In the genomic region with DNA sequence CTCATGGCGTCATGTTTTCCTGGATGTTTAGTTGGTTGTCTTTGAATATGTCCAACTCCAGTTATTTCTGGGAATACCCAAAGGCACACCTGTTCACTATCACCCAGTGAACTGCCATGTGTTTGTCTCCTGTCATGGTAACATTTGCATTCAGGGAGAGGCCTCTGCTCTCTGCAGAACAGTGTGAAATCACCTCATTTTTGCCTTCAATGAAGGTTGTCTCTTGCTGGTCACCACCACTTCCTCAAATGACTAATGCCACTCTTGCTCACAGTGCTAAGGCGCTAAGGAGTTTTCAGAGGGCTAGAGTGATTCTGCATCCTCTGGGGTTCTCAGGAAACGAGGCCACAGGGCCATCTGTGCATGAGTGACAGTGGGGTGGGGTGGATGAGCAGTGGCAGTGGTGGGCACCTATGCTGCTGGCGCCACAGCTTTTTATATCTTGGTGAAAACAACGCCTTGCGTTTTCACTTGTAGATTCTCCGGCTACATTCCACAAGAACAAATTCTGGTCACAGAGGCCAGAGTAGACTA, we compare ENCODE assay signal across 9 cellular contexts.
DNase-seq lines count a peak whose midpoint lies in the region; ATAC-seq and TF ChIP-seq lines count a peak whose summit lies in the region.
"Had no signal": no experiment of that assay in that cellular context is flagged by ENCODE, and none has a peak within 500 bp of the region (broad histone marks: within the 10 kb centered on the region; RNA-seq: fewer than 3 reads in every experiment).

No MANE protein-coding gene starts in this region.

- ATAC-seq in GM19351 (IDR thresholded peaks at IDR 0.05; ENCODE audit: unreplicated experiment), result peak; percentile 83
- ATAC-seq in HG03442 (IDR thresholded peaks at IDR 0.05; ENCODE audit: unreplicated experiment), result peak; percentile 74

- TF ChIP-seq POLR2A in uterus (IDR thresholded peaks at IDR 0.05), result no peak

- H3K27ac Mint-ChIP-seq in brain, result peak overlapping the region in 3 of 5 experiments; percentile 73 to 91 (median 89)
- peak overlapping the region; percentile 98 for H3K27ac Mint-ChIP-seq in nephron progenitor cell

- H3K4me2 ChIP-seq in BLaER1, result peak overlapping the region; percentile 92

- H3K4me1 Mint-ChIP-seq in brain (peaks cover 29% of the 10 kb centered on the region), nephron progenitor cell (peaks cover 73% of the 10 kb centered on the region)

- H3K36me3 Mint-ChIP-seq in brain (no peaks in the 10 kb centered on the region), nephron progenitor cell (ENCODE audit: low read depth) (no peaks in the 10 kb centered on the region)

- peaks cover 4% of the 10 kb centered on the region for H3K9me3 ChIP-seq in BLaER1
- H3K9me3 ChIP-seq in uterus, result no peaks in the 10 kb centered on the region
- H3K9me3 ChIP-seq: neutrophil had no signal

- H3K4me1 ChIP-seq in BLaER1, result peaks cover 55% of the 10 kb centered on the region
- H3K4me1 ChIP-seq in uterus, result peaks cover 5 to 8% of the 10 kb centered on the region in 2 donors

- intact Hi-C loops in uterus (cut with DNase I; ENCODE audit: low total_unique reads), result no loop called here

- TF ChIP-seq CTCF in brain (conservative IDR thresholded peaks at IDR 0.05) (no peak), nephron progenitor cell (IDR thresholded peaks at IDR 0.05) (no peak), uterus (IDR thresholded peaks at IDR 0.05) (no peak)

- H3K27ac ChIP-seq in BLaER1 (peak overlapping the region; percentile 82), uterus (peak overlapping the region; percentile 81 to 84)
- H3K27ac ChIP-seq: neutrophil had no signal

- no peaks in the 10 kb centered on the region for H3K27me3 ChIP-seq in BLaER1
- no peaks in the 10 kb centered on the region for H3K27me3 ChIP-seq in uterus
- H3K27me3 ChIP-seq: neutrophil had no signal

- H3K9ac ChIP-seq in BLaER1, result peak overlapping the region; percentile 68

- no peaks in the 10 kb centered on the region for H3K36me3 ChIP-seq in BLaER1
- H3K36me3 ChIP-seq in uterus, result no peaks in the 10 kb centered on the region
- H3K36me3 ChIP-seq: neutrophil had no signal

- no peaks in the 10 kb centered on the region for H4K20me1 ChIP-seq in BLaER1

- H3K9me3 Mint-ChIP-seq in brain (peaks cover 0 to 4% (median 0%) of the 10 kb centered on the region in 5 experiments), nephron progenitor cell (peaks cover 3% of the 10 kb centered on the region)

- H3K4me3 ChIP-seq in BLaER1, result peak overlapping the region; percentile 49; the same call in 1 of the 2 replicates
- H3K4me3 ChIP-seq in uterus, result no peak overlapping the region

- H3K27me3 Mint-ChIP-seq in brain, result no peaks in the 10 kb centered on the region
- no peaks in the 10 kb centered on the region for H3K27me3 Mint-ChIP-seq in nephron progenitor cell (ENCODE audit: low read depth, poor library complexity)

- H3K4me3 Mint-ChIP-seq in brain (no peak overlapping the region), nephron progenitor cell (peak overlapping the region; percentile 56)

- DNase-seq in T-helper 9 cell (peak; percentile 15), nephron progenitor cell (no peak), uterus (no peak), NCI-H524 (lab: John Stamatoyannopoulos, UW) (no peak)
